ENCODE assay signal across 21 cellular contexts in genomic region chr17:78653382-78653781, GRCh38.
DNase-seq lines count a peak whose midpoint lies in the region; ATAC-seq and TF ChIP-seq lines count a peak whose summit lies in the region.
"Had no signal": no experiment of that assay in that cellular context is flagged by ENCODE, and none has a peak within 500 bp of the region (broad histone marks: within the 10 kb centered on the region; RNA-seq: fewer than 3 reads in every experiment).

No MANE protein-coding gene starts in this region.

- no peaks in the 10 kb centered on the region for H4K20me1 ChIP-seq in SK-N-SH (ENCODE audit: insufficient read depth)
- H4K20me1 ChIP-seq in smooth muscle cell (ENCODE audit: low read depth), result no peaks in the 10 kb centered on the region

- TF ChIP-seq CTCF in SK-N-SH (IDR thresholded peaks at IDR 0.05) (no peak), epithelial cell of proximal tubule (conservative IDR thresholded peaks at IDR 0.05; ENCODE audit: low read depth, low read length) (no peak), smooth muscle cell (IDR thresholded peaks at IDR 0.05; ENCODE audit: borderline replicate concordance, insufficient read depth, poor library complexity, severe bottlenecking) (no peak)

- intact Hi-C loops in sciatic nerve (cut with DNase I), result no loop called here
- intact Hi-C loops in activated CD4-positive, alpha-beta memory T cell treated with anti-CD3 and anti-CD28 coated beads for 36 hours (cut with micrococcal nuclease), result no loop called here

- DNase-seq in ELR (ENCODE audit: low read depth) (peak; percentile 55), SK-N-SH (peak; percentile 3), epithelial cell of proximal tubule (ENCODE audit: low read depth) (peak; percentile 2), sciatic nerve (ENCODE audit: low spot score) (peak; percentile 42), smooth muscle cell (lab: John Stamatoyannopoulos, UW; ENCODE audit: unreplicated experiment) (no peak), NCI-H2081 treated with DMSO at 0.1 percent for 48 hours (lab: John Stamatoyannopoulos, UW) (no peak), GOT3 (lab: John Stamatoyannopoulos, UW) (no peak)
- DNase-seq in activated CD4-positive, alpha-beta memory T cell treated with anti-CD3 and anti-CD28 coated beads for 36 hours, result no peak
- DNase-seq: activated CD8-positive, alpha-beta memory T cell treated with anti-CD3 and anti-CD28 coated beads for 24 hours; activated naive CD8-positive, alpha-beta T cell treated with anti-CD3 and anti-CD28 coated beads, Interleukin-2, amount 50 U/mL, for 24 hours; erythroblast; heart left ventricle; islet precursor cell; mesendoderm; NCI-H69; T-helper 1 cell had no signal

- no peaks in the 10 kb centered on the region for H3K27me3 Mint-ChIP-seq in activated CD4-positive, alpha-beta memory T cell treated with anti-CD3 and anti-CD28 coated beads for 36 hours
- H3K27me3 Mint-ChIP-seq: activated T-helper 17 cell treated with anti-CD3 and anti-CD28 coated beads, Interleukin-2, amount 50 U/mL, for 72 hours; B cell had no signal

- no peak overlapping the region for H3K4me2 ChIP-seq in SK-N-SH
- no peak overlapping the region for H3K4me2 ChIP-seq in smooth muscle cell

- H3K36me3 Mint-ChIP-seq in activated CD4-positive, alpha-beta memory T cell treated with anti-CD3 and anti-CD28 coated beads for 36 hours, result no peaks in the 10 kb centered on the region

- POLR2A ChIA-PET in SK-N-SH (lab: Yijun Ruan, JAX), result no interaction called here
- POLR2A ChIA-PET in activated CD4-positive, alpha-beta memory T cell treated with anti-CD3 and anti-CD28 coated beads for 36 hours (lab: Charles Lee), result no interaction called here

- H3K4me3 ChIP-seq in SK-N-SH (ENCODE audit: low read depth in 2 of 2, low read length in 1 of 2) (no peak overlapping the region), epithelial cell of proximal tubule (ENCODE audit: low read depth, low read length) (no peak overlapping the region), smooth muscle cell (no peak overlapping the region)
- H3K4me3 ChIP-seq: heart left ventricle, suprapubic skin had no signal

- H3K9ac ChIP-seq in SK-N-SH (no peak overlapping the region), smooth muscle cell (ENCODE audit: low read depth) (no peak overlapping the region)

- H3K4me1 Mint-ChIP-seq in activated CD4-positive, alpha-beta memory T cell treated with anti-CD3 and anti-CD28 coated beads for 36 hours (ENCODE audit: low read depth), result no peaks in the 10 kb centered on the region
- H3K4me1 Mint-ChIP-seq: activated T-helper 17 cell treated with anti-CD3 and anti-CD28 coated beads, Interleukin-2, amount 50 U/mL, for 72 hours; B cell had no signal

- no peak overlapping the region for H2AFZ ChIP-seq in SK-N-SH (ENCODE audit: low read depth)
- no peak overlapping the region for H2AFZ ChIP-seq in smooth muscle cell (ENCODE audit: low read depth)

- no peak overlapping the region for H3K4me3 Mint-ChIP-seq in activated CD4-positive, alpha-beta memory T cell treated with anti-CD3 and anti-CD28 coated beads for 36 hours
- H3K4me3 Mint-ChIP-seq: activated naive CD8-positive, alpha-beta T cell treated with anti-CD3 and anti-CD28 coated beads, Interleukin-2, amount 50 U/mL, for 24 hours; activated T-helper 17 cell treated with anti-CD3 and anti-CD28 coated beads, Interleukin-2, amount 50 U/mL, for 72 hours; B cell had no signal

- H3F3A ChIP-seq in SK-N-SH (replicated peaks; ENCODE audit: insufficient read depth) (peaks cover 8% of the 10 kb centered on the region), smooth muscle cell (ENCODE audit: low read depth) (no peaks in the 10 kb centered on the region)

- H3K27ac ChIP-seq in SK-N-SH (ENCODE audit: low read depth in 2 of 2, low read length in 1 of 2) (no peak overlapping the region), smooth muscle cell (ENCODE audit: low read depth) (no peak overlapping the region)
- H3K27ac ChIP-seq: RWPE1, suprapubic skin, VCaP had no signal

- no peak for ATAC-seq in sciatic nerve
- ATAC-seq: activated naive CD8-positive, alpha-beta T cell treated with anti-CD3 and anti-CD28 coated beads, Interleukin-2, amount 50 U/mL, for 24 hours; activated T-helper 17 cell treated with anti-CD3 and anti-CD28 coated beads, Interleukin-2, amount 50 U/mL, for 72 hours had no signal

- H3K79me2 ChIP-seq in SK-N-SH (ENCODE audit: insufficient read depth) (no peaks in the 10 kb centered on the region), smooth muscle cell (ENCODE audit: low read depth) (no peaks in the 10 kb centered on the region)

- WGBS in SK-N-SH (ENCODE audit: low lambda C conversion rate), result 81% methylated on average over 5 of the region's 5 CpGs
- 84% methylated on average over 5 of the region's 5 CpGs for WGBS in smooth muscle cell (ENCODE audit: low lambda C conversion rate)

- no peak overlapping the region for H3K27ac Mint-ChIP-seq in activated CD4-positive, alpha-beta memory T cell treated with anti-CD3 and anti-CD28 coated beads for 36 hours
- H3K27ac Mint-ChIP-seq: activated naive CD8-positive, alpha-beta T cell treated with anti-CD3 and anti-CD28 coated beads, Interleukin-2, amount 50 U/mL, for 24 hours; activated T-helper 17 cell treated with anti-CD3 and anti-CD28 coated beads, Interleukin-2, amount 50 U/mL, for 72 hours; B cell had no signal

- H3K27me3 ChIP-seq in SK-N-SH (ENCODE audit: insufficient read depth) (no peaks in the 10 kb centered on the region), smooth muscle cell (ENCODE audit: low read depth) (no peaks in the 10 kb centered on the region)
- H3K27me3 ChIP-seq: heart left ventricle, suprapubic skin had no signal

- peaks cover 4% of the 10 kb centered on the region for H3K9me3 Mint-ChIP-seq in activated CD4-positive, alpha-beta memory T cell treated with anti-CD3 and anti-CD28 coated beads for 36 hours
- H3K9me3 Mint-ChIP-seq: activated T-helper 17 cell treated with anti-CD3 and anti-CD28 coated beads, Interleukin-2, amount 50 U/mL, for 72 hours had no signal

- H3K9me3 ChIP-seq in SK-N-SH, result no peaks in the 10 kb centered on the region
- no peaks in the 10 kb centered on the region for H3K9me3 ChIP-seq in smooth muscle cell (replicated peaks; ENCODE audit: low read depth)
- H3K9me3 ChIP-seq: suprapubic skin had no signal

- TF ChIP-seq RAD21 in SK-N-SH (IDR thresholded peaks at IDR 0.05; ENCODE audit: low read length), result no peak

- TF ChIP-seq EP300 in SK-N-SH (IDR thresholded peaks at IDR 0.05; ENCODE audit: borderline replicate concordance in 1 of 2, low read depth in 1 of 2, low read length in 1 of 2), result no peak

- no peaks in the 10 kb centered on the region for H3K36me3 ChIP-seq in SK-N-SH (replicated peaks in 1 of 2; ENCODE audit: control insufficient read depth in 1 of 2, insufficient read depth in 2 of 2, low read length in 1 of 2)
- H3K36me3 ChIP-seq in smooth muscle cell (ENCODE audit: low read depth), result no peaks in the 10 kb centered on the region
- H3K36me3 ChIP-seq: heart left ventricle, suprapubic skin had no signal

- H3K4me1 ChIP-seq in SK-N-SH (ENCODE audit: control insufficient read depth in 1 of 2, insufficient read depth in 2 of 2, low read depth in 1 of 2, low read length in 1 of 2), result no peaks in the 10 kb centered on the region
- H3K4me1 ChIP-seq in smooth muscle cell (ENCODE audit: low read depth), result no peaks in the 10 kb centered on the region
- H3K4me1 ChIP-seq: suprapubic skin had no signal

- H3K9me2 ChIP-seq in SK-N-SH, result no peaks in the 10 kb centered on the region

- CTCF ChIA-PET in SK-N-SH (lab: Yijun Ruan, JAX), result interaction anchor here (1.0 to 1.3 kb wide), 2 partner anchors 55 to 56 kb away, joined by 3 to 4 read pairs; no protein-coding TSS in a partner anchor
- CTCF ChIA-PET in activated CD4-positive, alpha-beta memory T cell treated with anti-CD3 and anti-CD28 coated beads for 36 hours (lab: Charles Lee), result no interaction called here

TF ChIP-seq in SK-N-SH, 30 proteins besides CTCF, POLR2A, EP300 and RAD21 (continues in another document):
- TF ChIP-seq USF1 (IDR thresholded peaks at IDR 0.05; ENCODE audit: borderline replicate concordance, low read depth) (no peak), SIN3A (IDR thresholded peaks at IDR 0.05; ENCODE audit: borderline replicate concordance, low read depth, low read length) (no peak), NFIC (IDR thresholded peaks at IDR 0.05; ENCODE audit: borderline replicate concordance) (no peak), RFX5 (IDR thresholded peaks at IDR 0.05; ENCODE audit: low read length) (no peak), POLR2AphosphoS5 (IDR thresholded peaks at IDR 0.05; ENCODE audit: low read depth, low read length) (no peak), SMC3 (IDR thresholded peaks at IDR 0.05; ENCODE audit: low read depth, low read length) (no peak), PBX3 (IDR thresholded peaks at IDR 0.05) (no peak), ZBTB33 (IDR thresholded peaks at IDR 0.05; ENCODE audit: borderline replicate concordance, low read depth) (no peak), TCF12 (IDR thresholded peaks at IDR 0.05) (no peak)

Comparison
In these comparisons a context has a peak if more than half of its experiments do, and no peak if none do; other contexts are left out.
1. DNase-seq: peak in ELR (single experiment), SK-N-SH (single experiment), epithelial cell of proximal tubule (single experiment) and sciatic nerve (single experiment); none in smooth muscle cell (single experiment), NCI-H2081 treated with DMSO at 0.1 percent for 48 hours (single experiment), activated CD4-positive, alpha-beta memory T cell treated with anti-CD3 and anti-CD28 coated beads for 36 hours (single experiment) and GOT3 (single experiment).